Comparison of ENCODE assay signal across 24 cellular contexts in the genomic region with DNA sequence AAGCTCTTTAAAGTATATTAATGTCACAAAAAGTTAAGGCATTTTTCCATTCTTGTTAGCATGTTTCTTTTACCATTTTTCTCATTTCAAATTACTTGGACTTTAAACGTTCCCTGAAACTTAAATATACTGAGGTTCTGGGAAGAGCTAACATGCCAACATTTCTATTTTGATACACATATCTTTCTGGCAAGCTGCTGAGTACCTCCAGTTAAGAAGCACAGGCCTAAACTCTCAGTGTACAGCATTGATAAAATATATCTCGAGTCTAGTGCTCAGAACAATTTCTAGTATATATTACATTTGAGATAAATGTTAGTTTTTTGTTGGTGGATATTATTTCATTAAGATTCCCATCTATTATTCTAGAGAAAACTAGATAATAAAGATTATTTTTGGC.
"Had no signal": no experiment of that assay in that cellular context is flagged by ENCODE, and none has a peak within 500 bp of the region (broad histone marks: within the 10 kb centered on the region; RNA-seq: fewer than 3 reads in every experiment).

No MANE protein-coding gene starts in this region.

- H3K36me3 ChIP-seq: neural progenitor cell, ovary, right lobe of liver, sigmoid colon, stomach, thoracic aorta, thyroid gland, tibial nerve, upper lobe of left lung, vagina had no signal

- H3K4me1 ChIP-seq: neural progenitor cell, parathyroid adenoma, psoas muscle, right lobe of liver, sigmoid colon, stomach, thyroid gland, tibial nerve, upper lobe of left lung, vagina had no signal

- H2AFZ ChIP-seq: neural progenitor cell, parathyroid adenoma had no signal

- H3K27me3 ChIP-seq: neural progenitor cell, ovary, right lobe of liver, sigmoid colon, stomach, thyroid gland, tibial nerve, upper lobe of left lung, vagina had no signal

- DNase-seq: occipital lobe; ovary; posterior cingulate gyrus; psoas muscle; right cardiac atrium; right lobe of liver; sigmoid colon; small intestine; stimulated activated CD4-positive, alpha-beta T cell treated with anti-CD3 and anti-CD28 coated beads, Interleukin-15, amount 100 ng/mL, for 24 hours; stimulated activated CD4-positive, alpha-beta T cell treated with anti-CD3 and anti-CD28 coated beads, Interleukin-2, amount 100 ng/mL, for 24 hours; stimulated activated CD4-positive, alpha-beta T cell treated with anti-CD3 and anti-CD28 coated beads, Interleukin-2, amount 100 ng/mL, for 48 hours; stimulated activated CD4-positive, alpha-beta T cell treated with anti-CD3 and anti-CD28 coated beads, Interleukin-4, amount 100 ng/mL, for 24 hours; stimulated activated naive B cell treated with anti-CD40 and anti-IgM and Interleukin-4, amounts not matched to agents 10 μg/mL and 1 μg/mL and 100 μg/mL, for 72 hours; stimulated activated naive CD4-positive, alpha-beta T cell treated with Interleukin-2 at 50 U/mL for 16 hours; stomach; thyroid gland; trophoblast cell; upper lobe of left lung had no signal

- ATAC-seq: psoas muscle; right cardiac atrium; right lobe of liver; stimulated activated effector memory CD8-positive, alpha-beta T cell treated with anti-CD3 and anti-CD28 coated beads, Interleukin-12 subunit alpha, Interleukin-12 subunit beta, amount 100 ng/mL, for 72 hours; stimulated activated naive B cell treated with anti-CD40 and anti-IgM and Interleukin-4, amounts not matched to agents 10 μg/mL and 1 μg/mL and 100 μg/mL, for 72 hours had no signal

- H3K27ac ChIP-seq: neural progenitor cell, ovary, parathyroid adenoma, psoas muscle, right lobe of liver, sigmoid colon, stomach, thoracic aorta, thyroid gland, tibial nerve, upper lobe of left lung, vagina had no signal

- H3K4me3 ChIP-seq: neural progenitor cell, ovary, psoas muscle, right lobe of liver, sigmoid colon, stomach, thoracic aorta, thyroid gland, tibial nerve, upper lobe of left lung, vagina had no signal

- H3K79me2 ChIP-seq: parathyroid adenoma had no signal
